12 cellular contexts compared by ENCODE assay signal in the genomic region with DNA sequence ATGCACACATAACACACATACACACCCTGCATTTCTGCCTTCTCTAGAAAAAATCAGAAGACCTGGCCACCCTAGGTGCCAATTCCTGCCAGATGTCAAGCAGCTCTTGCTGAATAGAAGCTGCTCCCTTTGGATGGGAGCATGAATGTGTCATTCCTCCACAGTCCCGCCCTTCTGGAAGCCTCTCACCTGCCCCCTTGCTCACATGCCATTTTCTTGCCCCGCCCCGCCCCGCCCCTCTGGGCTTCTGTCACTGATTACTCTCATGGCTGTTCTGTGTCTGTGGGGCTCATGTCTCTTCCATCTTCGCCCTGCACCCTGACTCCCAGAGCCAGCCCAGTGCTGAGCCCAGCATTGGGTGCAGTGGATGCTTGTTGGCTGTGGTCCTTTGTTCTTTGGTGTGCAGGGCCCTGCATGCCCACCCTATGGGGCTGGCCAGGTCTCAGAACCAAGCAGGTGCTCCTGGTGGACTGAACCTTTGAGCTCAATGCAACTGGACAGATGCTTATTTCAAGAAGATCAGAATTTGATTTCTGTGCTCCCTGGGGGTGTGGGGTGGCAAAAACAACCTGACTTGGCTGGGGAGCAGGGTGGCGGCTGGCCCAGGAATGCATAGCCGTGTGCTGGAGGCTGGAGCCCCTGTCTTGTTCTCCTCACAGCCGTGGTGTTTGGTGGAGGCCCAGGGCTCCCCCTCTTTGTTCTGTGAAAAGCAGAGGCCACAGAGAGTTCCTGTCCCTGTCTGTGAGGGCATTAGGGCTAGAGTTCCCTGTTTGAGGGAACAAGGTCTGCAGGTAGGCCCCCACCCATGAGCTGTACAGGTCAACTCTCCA.
DNase-seq lines count a peak whose midpoint lies in the region; ATAC-seq and TF ChIP-seq lines count a peak whose summit lies in the region.
"Had no signal": no experiment of that assay in that cellular context is flagged by ENCODE, and none has a peak within 500 bp of the region (broad histone marks: within the 10 kb centered on the region; RNA-seq: fewer than 3 reads in every experiment).

No MANE protein-coding gene starts in this region.

- no peak overlapping the region for H3K4me3 ChIP-seq in HEK293 (ENCODE audit: low read depth, low read length)
- H3K4me3 ChIP-seq in left lung, result no peak overlapping the region
- no peak overlapping the region for H3K4me3 ChIP-seq in esophagus muscularis mucosa

- H3K27me3 ChIP-seq in left lung (peaks cover 0 to 5% of the 10 kb centered on the region in 2 donors), esophagus muscularis mucosa (peaks cover 0 to 6% (median 0%) of the 10 kb centered on the region in 4 donors)

- ATAC-seq in left lung (peak; percentile 50), GM18858 (IDR thresholded peaks at IDR 0.05; ENCODE audit: unreplicated experiment) (no peak)

- intact Hi-C loops in left lung (cut with DNase I) (no loop called here), esophagus muscularis mucosa (cut with DNase I) (no loop called here)

- no peak for TF ChIP-seq EP300 in esophagus muscularis mucosa (IDR thresholded peaks at IDR 0.05)

- DNase-seq in AG20443 (ENCODE audit: low spot score), result peak; percentile 34
- peak; percentile 82 for DNase-seq in SW480 (ENCODE audit: low spot score)
- DNase-seq in left lung, result peak in 1 of 2 donors; percentile 68
- no peak for DNase-seq in dedifferentiated amniotic fluid mesenchymal stem cell (ENCODE audit: extremely low spot score)
- DNase-seq in esophagus muscularis mucosa (ENCODE audit: extremely low spot score), result no peak
- no peak for DNase-seq in activated CD4-positive, CD25-positive, alpha-beta regulatory T cell treated with anti-CD3 and anti-CD28 coated beads, Interleukin-2, amount 50 U/mL, for 72 hours
- DNase-seq: activated B cell treated with CpG ODN at 0.5 μM for 24 hours, naive B cell, NCI-H345, SHP77 treated with DMSO at 0.1 percent for 48 hours had no signal

- H3K36me3 ChIP-seq in HEK293 (ENCODE audit: control insufficient read depth in 2 of 2, insufficient read depth in 1 of 2, low read length in 2 of 2) (no peaks in the 10 kb centered on the region), left lung (no peaks in the 10 kb centered on the region), esophagus muscularis mucosa (no peaks in the 10 kb centered on the region)

- H3K4me1 ChIP-seq in HEK293 (ENCODE audit: control insufficient read depth, insufficient read depth, low read length) (no peaks in the 10 kb centered on the region), left lung (peaks cover 0 to 2% of the 10 kb centered on the region in 2 donors), esophagus muscularis mucosa (peaks cover 7 to 26% (median 23%) of the 10 kb centered on the region in 4 donors)

- H3K9me3 ChIP-seq in HEK293 (ENCODE audit: control insufficient read depth, insufficient read depth, low read depth, low read length), result no peaks in the 10 kb centered on the region
- H3K9me3 ChIP-seq in left lung, result no peaks in the 10 kb centered on the region
- no peaks in the 10 kb centered on the region for H3K9me3 ChIP-seq in esophagus muscularis mucosa

- H3K27ac ChIP-seq in HEK293 (ENCODE audit: extremely low read depth, low read depth, low read length), result no peak overlapping the region
- no peak overlapping the region for H3K27ac ChIP-seq in left lung
- H3K27ac ChIP-seq in esophagus muscularis mucosa (replicated peaks in 1 of 4), result no peak overlapping the region

- WGBS in esophagus muscularis mucosa, result 85% methylated on average over 7 of the region's 8 CpGs

- TF ChIP-seq CTCF in HEK293 (tag by site-specific recombination; IDR thresholded peaks at IDR 0.05) (no peak), left lung (IDR thresholded peaks at IDR 0.05) (no peak), esophagus muscularis mucosa (IDR thresholded peaks at IDR 0.05) (no peak)

- POLR2A ChIA-PET in HEK293 (lab: Yijun Ruan, JAX), result no interaction called here

- CTCF ChIA-PET in HEK293 (lab: Yijun Ruan, JAX), result interaction anchor here (0.5 to 1.0 kb wide), 3 partner anchors 23 to 1907 kb away, joined by 3 to 4 read pairs (median 3); no protein-coding TSS in a partner anchor

- no peak for TF ChIP-seq POLR2A in esophagus muscularis mucosa (IDR thresholded peaks at IDR 0.05; ENCODE audit: low read depth)

TF ChIP-seq in HEK293, 187 proteins besides CTCF, POLR2A, EP300 and RAD21:
- TF ChIP-seq SCRT1 (tag by site-specific recombination; IDR thresholded peaks at IDR 0.05; ENCODE audit: borderline replicate concordance) (no peak), ZNF792 (tag by site-specific recombination; IDR thresholded peaks at IDR 0.05) (no peak), KLF1 (tag by site-specific recombination; IDR thresholded peaks at IDR 0.05) (peak; percentile 47; the same call in 1 of the 2 replicates)

Comparison
In these comparisons a context has a peak if more than half of its experiments do, and no peak if none do; other contexts are left out.
1. DNase-seq: peak in AG20443 (single experiment) and SW480 (single experiment); none in dedifferentiated amniotic fluid mesenchymal stem cell (single experiment), esophagus muscularis mucosa (single experiment) and activated CD4-positive, CD25-positive, alpha-beta regulatory T cell treated with anti-CD3 and anti-CD28 coated beads, Interleukin-2, amount 50 U/mL, for 72 hours (single experiment).